13 cellular contexts compared by ENCODE assay signal in the genomic region with DNA sequence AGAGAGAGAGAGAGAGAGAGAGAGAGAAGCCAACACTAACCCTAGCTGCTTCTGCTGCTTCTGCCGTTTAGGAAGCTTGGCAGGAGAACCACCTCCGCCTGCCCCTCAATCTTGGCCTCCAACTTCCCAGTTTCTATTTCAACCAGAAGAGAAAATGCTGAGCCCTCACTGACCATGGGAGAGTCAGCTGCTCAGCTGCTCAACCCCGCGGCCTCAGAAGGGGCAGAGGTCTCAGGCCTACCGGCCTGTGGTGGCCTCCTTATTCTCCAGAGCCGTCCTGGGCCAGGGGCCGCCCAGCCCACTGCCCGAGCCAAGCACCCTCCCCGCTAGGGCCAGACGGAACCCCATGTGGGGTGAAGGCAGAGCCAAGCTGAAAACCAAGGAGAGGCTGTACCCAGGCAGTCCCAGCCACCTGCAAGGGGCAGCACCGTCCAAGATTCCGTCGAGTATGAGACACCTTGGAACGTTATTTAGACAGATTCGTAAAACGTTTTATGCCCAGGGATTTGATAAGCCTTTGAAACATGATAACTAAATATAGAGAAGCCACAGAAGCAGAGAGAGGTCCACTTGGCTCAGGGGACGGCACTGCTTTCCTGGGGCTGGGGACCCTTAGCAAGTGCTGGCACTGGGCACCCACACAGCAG.
DNase-seq lines count a peak whose midpoint lies in the region; TF ChIP-seq lines count a peak whose summit lies in the region.
"Had no signal": no experiment of that assay in that cellular context is flagged by ENCODE, and none has a peak within 500 bp of the region (broad histone marks: within the 10 kb centered on the region; RNA-seq: fewer than 3 reads in every experiment).

No MANE protein-coding gene starts in this region.

- TF ChIP-seq CTCF in endothelial cell (IDR thresholded peaks at IDR 0.05; ENCODE audit: unreplicated experiment) (no peak), type B pancreatic cell (conservative IDR thresholded peaks at IDR 0.05) (no peak)

- no peak overlapping the region for H3K4me3 Mint-ChIP-seq in activated naive CD4-positive, alpha-beta T cell treated with anti-CD3 and anti-CD28 coated beads for 36 hours
- H3K4me3 Mint-ChIP-seq in endothelial cell (ENCODE audit: unreplicated experiment) (no peak overlapping the region), type B pancreatic cell (no peak overlapping the region)
- no peak overlapping the region for H3K4me3 Mint-ChIP-seq in activated CD4-positive, alpha-beta T cell treated with anti-CD3 and anti-CD28 coated beads, Interleukin-2, amount 10 ng/mL, durations not matched to agents 7 days and 5 days
- H3K4me3 Mint-ChIP-seq: activated T-helper 17 cell treated with anti-CD3 and anti-CD28 coated beads, Interleukin-2, amount 50 U/mL, for 72 hours had no signal

- no peak overlapping the region for H3K27ac Mint-ChIP-seq in activated naive CD4-positive, alpha-beta T cell treated with anti-CD3 and anti-CD28 coated beads for 36 hours
- H3K27ac Mint-ChIP-seq in endothelial cell (ENCODE audit: unreplicated experiment): peak overlapping the region; percentile 26
- no peak overlapping the region for H3K27ac Mint-ChIP-seq in type B pancreatic cell
- no peak overlapping the region for H3K27ac Mint-ChIP-seq in activated CD4-positive, alpha-beta T cell treated with anti-CD3 and anti-CD28 coated beads, Interleukin-2, amount 10 ng/mL, durations not matched to agents 7 days and 5 days
- H3K27ac Mint-ChIP-seq: activated T-helper 17 cell treated with anti-CD3 and anti-CD28 coated beads, Interleukin-2, amount 50 U/mL, for 72 hours had no signal

- intact Hi-C loops in activated naive CD4-positive, alpha-beta T cell treated with anti-CD3 and anti-CD28 coated beads for 36 hours (cut with micrococcal nuclease): no loop called here

- no peaks in the 10 kb centered on the region for H3K4me1 Mint-ChIP-seq in activated naive CD4-positive, alpha-beta T cell treated with anti-CD3 and anti-CD28 coated beads for 36 hours (ENCODE audit: low read depth)
- peaks cover 7% of the 10 kb centered on the region for H3K4me1 Mint-ChIP-seq in endothelial cell (ENCODE audit: unreplicated experiment)
- H3K4me1 Mint-ChIP-seq in type B pancreatic cell (ENCODE audit: unreplicated experiment): peaks cover 10% of the 10 kb centered on the region
- H3K4me1 Mint-ChIP-seq in activated CD4-positive, alpha-beta T cell treated with anti-CD3 and anti-CD28 coated beads, Interleukin-2, amount 10 ng/mL, durations not matched to agents 7 days and 5 days: no peaks in the 10 kb centered on the region

- POLR2A ChIA-PET in activated CD4-positive, alpha-beta T cell treated with anti-CD3 and anti-CD28 coated beads, Interleukin-2, amount 10 ng/mL, durations not matched to agents 7 days and 5 days (lab: Charles Lee): no interaction called here

- H3K27me3 Mint-ChIP-seq in activated naive CD4-positive, alpha-beta T cell treated with anti-CD3 and anti-CD28 coated beads for 36 hours (ENCODE audit: low read depth): peaks cover 4% of the 10 kb centered on the region
- H3K27me3 Mint-ChIP-seq in endothelial cell (ENCODE audit: unreplicated experiment) (peaks cover 12% of the 10 kb centered on the region), type B pancreatic cell (peaks cover 9% of the 10 kb centered on the region)
- H3K27me3 Mint-ChIP-seq in activated CD4-positive, alpha-beta T cell treated with anti-CD3 and anti-CD28 coated beads, Interleukin-2, amount 10 ng/mL, durations not matched to agents 7 days and 5 days: peaks cover 3% of the 10 kb centered on the region

- H3K9me3 Mint-ChIP-seq in activated naive CD4-positive, alpha-beta T cell treated with anti-CD3 and anti-CD28 coated beads for 36 hours: peaks cover 3% of the 10 kb centered on the region
- peaks cover 3% of the 10 kb centered on the region for H3K9me3 Mint-ChIP-seq in endothelial cell (ENCODE audit: unreplicated experiment)
- H3K9me3 Mint-ChIP-seq in type B pancreatic cell: no peaks in the 10 kb centered on the region
- H3K9me3 Mint-ChIP-seq in activated CD4-positive, alpha-beta T cell treated with anti-CD3 and anti-CD28 coated beads, Interleukin-2, amount 10 ng/mL, durations not matched to agents 7 days and 5 days: peaks cover 13% of the 10 kb centered on the region

- no peaks in the 10 kb centered on the region for H3K36me3 Mint-ChIP-seq in activated naive CD4-positive, alpha-beta T cell treated with anti-CD3 and anti-CD28 coated beads for 36 hours (ENCODE audit: low read depth)
- H3K36me3 Mint-ChIP-seq in endothelial cell (ENCODE audit: low read depth, unreplicated experiment): peaks cover 7% of the 10 kb centered on the region
- no peaks in the 10 kb centered on the region for H3K36me3 Mint-ChIP-seq in type B pancreatic cell
- no peaks in the 10 kb centered on the region for H3K36me3 Mint-ChIP-seq in activated CD4-positive, alpha-beta T cell treated with anti-CD3 and anti-CD28 coated beads, Interleukin-2, amount 10 ng/mL, durations not matched to agents 7 days and 5 days (ENCODE audit: low read depth)

- DNase-seq in activated naive CD4-positive, alpha-beta T cell treated with anti-CD3 and anti-CD28 coated beads for 36 hours: peak; percentile 5
- no peak for DNase-seq in activated naive CD4-positive, alpha-beta T cell treated with anti-CD3 and anti-CD28 coated beads, Interleukin-2, amount 50 U/mL, for 16 hours
- DNase-seq in endothelial cell (ENCODE audit: low spot score) (no peak), mucosa of gallbladder (ENCODE audit: low spot score) (peak; percentile 42), type B pancreatic cell (ENCODE audit: extremely low spot score, unreplicated experiment) (peak; percentile 63), NCI-H82 treated with DMSO at 0.1 percent for 48 hours (lab: John Stamatoyannopoulos, UW; ENCODE audit: unreplicated experiment) (no peak), HK-2 (ENCODE audit: unreplicated experiment) (no peak)
- no peak for DNase-seq in activated CD4-positive, alpha-beta T cell treated with anti-CD3 and anti-CD28 coated beads, Interleukin-2, amount 10 ng/mL, durations not matched to agents 7 days and 5 days
- DNase-seq: cerebellar nuclear complex; foreskin melanocyte; NCI-H1930; stimulated activated naive CD4-positive, alpha-beta T cell treated with Interleukin-2 at 50 U/mL for 16 hours had no signal

- CTCF ChIA-PET in activated naive CD4-positive, alpha-beta T cell treated with anti-CD3 and anti-CD28 coated beads for 36 hours (lab: Charles Lee): no interaction called here
- CTCF ChIA-PET in activated CD4-positive, alpha-beta T cell treated with anti-CD3 and anti-CD28 coated beads, Interleukin-2, amount 10 ng/mL, durations not matched to agents 7 days and 5 days (lab: Charles Lee): no interaction called here

Comparison
In these comparisons a context has a peak if more than half of its experiments do, and no peak if none do; other contexts are left out.
1. DNase-seq: peak in activated naive CD4-positive, alpha-beta T cell treated with anti-CD3 and anti-CD28 coated beads for 36 hours (single experiment), mucosa of gallbladder (single experiment) and type B pancreatic cell (single experiment); none in activated naive CD4-positive, alpha-beta T cell treated with anti-CD3 and anti-CD28 coated beads, Interleukin-2, amount 50 U/mL, for 16 hours (single experiment), endothelial cell (single experiment), NCI-H82 treated with DMSO at 0.1 percent for 48 hours (single experiment), HK-2 (single experiment) and activated CD4-positive, alpha-beta T cell treated with anti-CD3 and anti-CD28 coated beads, Interleukin-2, amount 10 ng/mL, durations not matched to agents 7 days and 5 days (single experiment).